In the genomic region with DNA sequence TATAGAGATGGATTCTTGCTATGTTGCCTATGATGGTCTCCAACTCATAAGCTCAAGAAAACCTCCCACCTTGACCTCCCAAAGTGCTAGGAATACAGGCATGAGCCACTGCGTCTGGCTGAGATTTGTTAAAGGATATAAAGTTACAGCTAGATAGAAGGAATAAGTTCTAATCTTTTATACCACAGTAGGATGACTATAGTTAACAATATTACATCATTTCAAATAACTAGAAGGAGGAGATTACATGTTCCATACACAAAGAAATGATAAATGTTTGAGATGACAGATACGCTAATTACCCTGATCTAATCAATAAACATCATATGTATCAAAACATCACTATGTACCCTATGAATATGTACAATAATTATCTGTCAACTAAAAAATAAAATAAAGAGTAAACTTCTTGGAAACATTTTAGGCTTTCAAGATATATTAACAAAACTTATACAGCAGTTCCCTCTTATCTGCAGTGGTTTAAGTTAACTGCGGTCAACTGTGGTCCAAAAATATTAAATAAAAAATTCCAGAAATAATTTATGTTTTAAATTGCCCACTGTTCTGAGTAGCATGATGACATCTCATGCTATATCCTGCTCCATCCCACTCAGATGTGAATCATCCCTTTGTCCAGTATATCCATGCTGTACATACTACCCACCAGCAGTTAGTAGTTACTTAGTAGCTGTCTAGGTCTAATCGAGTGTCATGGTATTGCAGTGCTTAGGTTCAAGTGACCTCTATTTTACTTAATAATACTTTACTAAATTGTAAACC, we compare ENCODE assay signal across 18 cellular contexts.
DNase-seq lines count a peak whose midpoint lies in the region; ATAC-seq, FAIRE-seq and TF ChIP-seq lines count a peak whose summit lies in the region.
"Had no signal": no experiment of that assay in that cellular context is flagged by ENCODE, and none has a peak within 500 bp of the region (broad histone marks: within the 10 kb centered on the region; RNA-seq: fewer than 3 reads in every experiment).

No MANE protein-coding gene starts in this region.

- no peak for TF ChIP-seq CTCF in brain microvascular endothelial cell (IDR thresholded peaks at IDR 0.05; ENCODE audit: low read depth, low read length, missing control alignments)
- TF ChIP-seq CTCF in fibroblast of pulmonary artery (IDR thresholded peaks at IDR 0.05; ENCODE audit: low read length, missing control alignments): no peak
- TF ChIP-seq CTCF in subcutaneous adipose tissue (IDR thresholded peaks at IDR 0.05; ENCODE audit: low read depth): peak; percentile 79

- ATAC-seq in Right ventricle myocardium superior (ENCODE audit: poor library complexity): no peak
- ATAC-seq: HCT116 had no signal

- FAIRE-seq in HTR-8/SVneo (lab: Jason Lieb, UNC): peak; percentile 94

- H3K27ac ChIP-seq in brain microvascular endothelial cell (no peak overlapping the region), substantia nigra (ENCODE audit: low read depth, low read length, poor library complexity, severe bottlenecking) (no peak overlapping the region)
- H3K27ac ChIP-seq: SJSA1 had no signal

- DNase-seq in HTR-8/SVneo (ENCODE audit: insufficient read length, low spot score) (no peak), brain microvascular endothelial cell (peak; percentile 19), fibroblast of pulmonary artery (ENCODE audit: low read depth) (peak; percentile 4), substantia nigra (lab: John Stamatoyannopoulos, UW) (no peak), NAMALWA (ENCODE audit: low spot score) (no peak), HK-2 (ENCODE audit: unreplicated experiment) (no peak), Right ventricle myocardium superior (no peak)
- DNase-seq: BE2C; Calu3; CD4-positive, alpha-beta T cell; GOT3; KBM-7; NCI-H1930; NCI-H345; NCI-H524 treated with DMSO at 0.1 percent for 48 hours had no signal

- H3K4me3 ChIP-seq in brain microvascular endothelial cell (ENCODE audit: low read depth, low read length) (no peak overlapping the region), fibroblast of pulmonary artery (replicated peaks; ENCODE audit: low read depth, low read length) (no peak overlapping the region)
- H3K4me3 ChIP-seq: SJSA1 had no signal

- in situ Hi-C loops in brain microvascular endothelial cell (cut with HindIII; ENCODE audit: low pct_ligation_motif_present, low sequenced_read_pairs): no loop called here

- H3K27me3 ChIP-seq in brain microvascular endothelial cell (replicated peaks): no peaks in the 10 kb centered on the region
- H3K27me3 ChIP-seq: BE2C, SJSA1 had no signal

- H3K36me3 ChIP-seq in brain microvascular endothelial cell (replicated peaks): no peaks in the 10 kb centered on the region
- H3K36me3 ChIP-seq: BE2C had no signal

- intact Hi-C loops in Right ventricle myocardium superior (cut with DNase I): no loop called here

Comparison
In these comparisons a context has a peak if more than half of its experiments do, and no peak if none do; other contexts are left out.
1. DNase-seq: peak in brain microvascular endothelial cell (single experiment) and fibroblast of pulmonary artery (single experiment); none in HTR-8/SVneo (single experiment), substantia nigra (0 of 49), NAMALWA (single experiment), HK-2 (single experiment) and Right ventricle myocardium superior (single experiment).